In genomic region chr3:33130144-33130543, GRCh38 we compare ENCODE assay signal across 32 cellular contexts.
"Had no signal": no experiment of that assay in that cellular context is flagged by ENCODE, and none has a peak within 500 bp of the region (broad histone marks: within the 10 kb centered on the region; RNA-seq: fewer than 3 reads in every experiment).

No MANE protein-coding gene starts in this region.

- H3K4me3 Mint-ChIP-seq: activated CD4-positive, alpha-beta T cell treated with anti-CD3 and anti-CD28 coated beads, Interleukin-2, amount 10 ng/mL, durations not matched to agents 7 days and 5 days; activated naive CD8-positive, alpha-beta T cell; activated T-cell treated with anti-CD3 and anti-CD28 coated beads, Interleukin-2, amount 50 U/mL, for 4 hours; activated T-helper 17 cell treated with anti-CD3 and anti-CD28 coated beads, Interleukin-2, amount 50 U/mL, for 72 hours; dendritic cell treated with granulocyte-macrophage colony-stimulating factor and Interleukin-4, amounts not matched to agents 40 ng/mL and 50 ng/mL, for 4 days; effector memory CD8-positive, alpha-beta T cell; T-helper 17 cell; T-helper 2 cell treated with Interferon-gamma antibody and Interleukin-4, amounts not matched to agents 5 μg/mL and 100 μg/mL, for 36 hours had no signal

- H3K27me3 ChIP-seq: dorsolateral prefrontal cortex, foreskin keratinocyte, gastrocnemius medialis, heart left ventricle had no signal

- H3K9me3 ChIP-seq: gastrocnemius medialis, heart left ventricle had no signal

- DNase-seq: activated CD4-positive, alpha-beta T cell treated with anti-CD3 and anti-CD28 coated beads for 1 hour; activated CD4-positive, alpha-beta T cell treated with anti-CD3 and anti-CD28 coated beads for 4 hours; activated CD4-positive, alpha-beta T cell treated with anti-CD3 and anti-CD28 coated beads, Interleukin-2, amount 10 ng/mL, durations not matched to agents 7 days and 5 days; activated CD4-positive, alpha-beta T cell treated with anti-CD3 and anti-CD28 coated beads, Interleukin-2, amount 50 U/mL, for 48 hours; activated CD4-positive, CD25-positive, alpha-beta regulatory T cell; activated CD8-positive, alpha-beta memory T cell treated with anti-CD3 and anti-CD28 coated beads, Interleukin-2, amount 50 U/mL, for 48 hours; activated effector memory CD4-positive, alpha-beta T cell treated with Interleukin-2 at 50 U/mL for 16 hours; activated gamma-delta T cell treated with Interleukin-2 at 50 U/mL for 16 hours; activated naive CD4-positive, alpha-beta T cell treated with anti-CD3 and anti-CD28 coated beads, Interleukin-2, amount 50 U/mL, for 16 hours; activated naive CD4-positive, alpha-beta T cell treated with Interleukin-2 at 50 U/mL for 16 hours; activated T-cell treated with anti-CD3 and anti-CD28 coated beads for 4 hours; activated T-cell treated with anti-CD3 and anti-CD28 coated beads, Interleukin-2, amount 50 U/mL, for 4 hours; amniotic stem cell; anterior cingulate cortex; central memory CD4-positive, alpha-beta T cell; cerebellar nuclear complex; dorsolateral prefrontal cortex; effector CD4-positive, alpha-beta T cell; effector memory CD8-positive, alpha-beta T cell; foreskin keratinocyte; gastrocnemius medialis; glutamatergic neuron; heart left ventricle; T-helper 1 cell; T-helper 17 cell; T1000 had no signal

- H3K4me1 ChIP-seq: foreskin keratinocyte, gastrocnemius medialis had no signal

- H3K27me3 Mint-ChIP-seq: activated CD4-positive, alpha-beta T cell treated with anti-CD3 and anti-CD28 coated beads, Interleukin-2, amount 10 ng/mL, durations not matched to agents 7 days and 5 days; activated naive CD8-positive, alpha-beta T cell; activated T-helper 17 cell treated with anti-CD3 and anti-CD28 coated beads, Interleukin-2, amount 50 U/mL, for 72 hours; dendritic cell treated with granulocyte-macrophage colony-stimulating factor and Interleukin-4, amounts not matched to agents 40 ng/mL and 50 ng/mL, for 4 days; effector memory CD8-positive, alpha-beta T cell; T-helper 17 cell had no signal

- H3K27ac ChIP-seq: dorsolateral prefrontal cortex, foreskin keratinocyte, gastrocnemius medialis, heart left ventricle had no signal

- H3K9me3 Mint-ChIP-seq: activated CD4-positive, alpha-beta T cell treated with anti-CD3 and anti-CD28 coated beads, Interleukin-2, amount 10 ng/mL, durations not matched to agents 7 days and 5 days; activated T-cell treated with anti-CD3 and anti-CD28 coated beads, Interleukin-2, amount 50 U/mL, for 4 hours; activated T-helper 17 cell treated with anti-CD3 and anti-CD28 coated beads, Interleukin-2, amount 50 U/mL, for 72 hours; dendritic cell treated with granulocyte-macrophage colony-stimulating factor and Interleukin-4, amounts not matched to agents 40 ng/mL and 50 ng/mL, for 4 days; effector memory CD8-positive, alpha-beta T cell; T-helper 2 cell treated with Interferon-gamma antibody and Interleukin-4, amounts not matched to agents 5 μg/mL and 100 μg/mL, for 36 hours had no signal

- H3K27ac Mint-ChIP-seq: activated CD4-positive, alpha-beta T cell treated with anti-CD3 and anti-CD28 coated beads, Interleukin-2, amount 10 ng/mL, durations not matched to agents 7 days and 5 days; activated naive CD8-positive, alpha-beta T cell; activated T-helper 17 cell treated with anti-CD3 and anti-CD28 coated beads, Interleukin-2, amount 50 U/mL, for 72 hours; dendritic cell treated with granulocyte-macrophage colony-stimulating factor and Interleukin-4, amounts not matched to agents 40 ng/mL and 50 ng/mL, for 4 days; effector memory CD8-positive, alpha-beta T cell; T-helper 17 cell; T-helper 2 cell treated with Interferon-gamma antibody and Interleukin-4, amounts not matched to agents 5 μg/mL and 100 μg/mL, for 36 hours had no signal

- H3K4me3 ChIP-seq: coronary artery, dorsolateral prefrontal cortex, gastrocnemius medialis, heart left ventricle had no signal

- ATAC-seq: activated T-cell treated with anti-CD3 and anti-CD28 coated beads, Interleukin-2, amount 50 U/mL, for 4 hours; activated T-helper 17 cell treated with anti-CD3 and anti-CD28 coated beads, Interleukin-2, amount 50 U/mL, for 72 hours; effector memory CD8-positive, alpha-beta T cell; esophagus mucosa; foreskin keratinocyte; gastrocnemius medialis; heart left ventricle; T-helper 17 cell had no signal
